Comparison of ENCODE assay signal across 8 cellular contexts in genomic region chr4:13656569-13656988, GRCh38. TPM values are rescaled to one million over a fixed set of nuclear protein-coding genes. Genes with fewer than 3 reads are reported as not detected.
DNase-seq lines count a peak whose midpoint lies in the region; ATAC-seq and TF ChIP-seq lines count a peak whose summit lies in the region.

No MANE protein-coding gene starts in this region.

- DNase-seq in ELR (ENCODE audit: low read depth): peak; percentile 73
- DNase-seq in OCI-LY7 (ENCODE audit: low spot score): peak; percentile 49
- peak; percentile 15 to 37 for DNase-seq in activated T-helper 1 cell treated with anti-CD3 and anti-CD28 coated beads, Interleukin-2, amount 50 U/mL, for 16 hours (ENCODE audit: low read depth in 1 of 2, low spot score in 1 of 2)
- peak; percentile 84 for DNase-seq in fibroblast of pulmonary artery (ENCODE audit: low read depth)

- H3K4me2 ChIP-seq in OCI-LY7 (ENCODE audit: low read length): peak overlapping the region; percentile 53

- H3K36me3 ChIP-seq in OCI-LY7 (ENCODE audit: insufficient read depth, low read length) (no peaks in the 10 kb centered on the region), neuron (ENCODE audit: insufficient read depth, low read length) (no peaks in the 10 kb centered on the region)

- H3K9me3 ChIP-seq in OCI-LY7 (ENCODE audit: low read length) (no peaks in the 10 kb centered on the region), neuron (ENCODE audit: low read length) (no peaks in the 10 kb centered on the region)

- POLR2A ChIA-PET in OCI-LY7 (lab: Charles Lee): interaction anchor here (0.9 kb wide), 1 partner anchor 1345 kb away, joined by 3 read pairs; no protein-coding TSS in a partner anchor

- ATAC-seq in HG03354 (IDR thresholded peaks at IDR 0.05; ENCODE audit: poor library complexity, severe bottlenecking, unreplicated experiment) (peak; percentile 36), HG02852 (IDR thresholded peaks at IDR 0.05; ENCODE audit: unreplicated experiment) (no peak)

- no peaks in the 10 kb centered on the region for H3K9me2 ChIP-seq in OCI-LY7 (ENCODE audit: insufficient read depth, low read length)

- no peaks in the 10 kb centered on the region for H3K9me3 Mint-ChIP-seq in stimulated activated naive CD8-positive, alpha-beta T cell treated with anti-CD3 and anti-CD28 coated beads, Interleukin-15, Interleukin-2, amounts not matched to agents 100 ng/mL and 50 ng/mL, for 24 hours

- TF ChIP-seq CTCF in OCI-LY7 (conservative IDR thresholded peaks at IDR 0.05; ENCODE audit: low read length) (peak; percentile 93), fibroblast of pulmonary artery (IDR thresholded peaks at IDR 0.05; ENCODE audit: low read length, missing control alignments) (peak; percentile 78)

- H3K4me3 ChIP-seq in OCI-LY7 (ENCODE audit: low read depth, low read length, poor library complexity, severe bottlenecking): peak overlapping the region; percentile 54
- H3K4me3 ChIP-seq in fibroblast of pulmonary artery (replicated peaks; ENCODE audit: low read depth, low read length): peak overlapping the region; percentile 41
- H3K4me3 ChIP-seq in neuron (ENCODE audit: low read length): peak overlapping the region; percentile 38

- H3K36me3 Mint-ChIP-seq in stimulated activated naive CD8-positive, alpha-beta T cell treated with anti-CD3 and anti-CD28 coated beads, Interleukin-15, Interleukin-2, amounts not matched to agents 100 ng/mL and 50 ng/mL, for 24 hours (ENCODE audit: low read depth): no peaks in the 10 kb centered on the region

- H4K20me1 ChIP-seq in OCI-LY7 (ENCODE audit: insufficient read depth, low read length): no peaks in the 10 kb centered on the region

- intact Hi-C loops in OCI-LY7 (cut with micrococcal nuclease; ENCODE audit: unreplicated experiment): loop anchor here (5.0 to 10.0 kb wide), 2 partner anchors 256 to 1348 kb away; partner anchors contain the start of gene CPEB2

- H3K27ac Mint-ChIP-seq in stimulated activated naive CD8-positive, alpha-beta T cell treated with anti-CD3 and anti-CD28 coated beads, Interleukin-15, Interleukin-2, amounts not matched to agents 100 ng/mL and 50 ng/mL, for 24 hours: no peak overlapping the region

- no peaks in the 10 kb centered on the region for H3K4me1 ChIP-seq in OCI-LY7 (ENCODE audit: insufficient read depth, low read length, poor library complexity, severe bottlenecking)
- peaks cover 20% of the 10 kb centered on the region for H3K4me1 ChIP-seq in neuron (ENCODE audit: insufficient read depth, low read length)

- H2AFZ ChIP-seq in OCI-LY7 (ENCODE audit: low read length) (peak overlapping the region; percentile 54; the same call in 1 of the 2 replicates), neuron (ENCODE audit: low read depth, low read length) (peak overlapping the region; percentile 62)

- H3K79me2 ChIP-seq in OCI-LY7 (ENCODE audit: insufficient read depth, low read depth, low read length): no peaks in the 10 kb centered on the region

- CTCF ChIA-PET in OCI-LY7 (lab: Charles Lee; ENCODE audit: unreplicated experiment): no interaction called here

- H3K27ac ChIP-seq in OCI-LY7 (ENCODE audit: low read depth, low read length, poor library complexity, severe bottlenecking): no peak overlapping the region

- H3K4me1 Mint-ChIP-seq in stimulated activated naive CD8-positive, alpha-beta T cell treated with anti-CD3 and anti-CD28 coated beads, Interleukin-15, Interleukin-2, amounts not matched to agents 100 ng/mL and 50 ng/mL, for 24 hours (ENCODE audit: low read depth): peaks cover 10% of the 10 kb centered on the region

- peak overlapping the region; percentile 54 for H3K4me3 Mint-ChIP-seq in stimulated activated naive CD8-positive, alpha-beta T cell treated with anti-CD3 and anti-CD28 coated beads, Interleukin-15, Interleukin-2, amounts not matched to agents 100 ng/mL and 50 ng/mL, for 24 hours

- no peaks in the 10 kb centered on the region for H3K27me3 Mint-ChIP-seq in stimulated activated naive CD8-positive, alpha-beta T cell treated with anti-CD3 and anti-CD28 coated beads, Interleukin-15, Interleukin-2, amounts not matched to agents 100 ng/mL and 50 ng/mL, for 24 hours

- H3K27me3 ChIP-seq in neuron (ENCODE audit: insufficient read depth, low read length): no peaks in the 10 kb centered on the region

- no TSS peak for BruUV-seq in OCI-LY7 (replicated peaks; lab: Mats Ljungman, UMichigan)

RNA-seq across cellular contexts. Expression of gene BOD1L1, which starts 29.1 kb away (rescaled TPM):
- total RNA-seq in OCI-LY7 (2014; rRNA removed; shearing (Covaris generic)): 24.0 and 38.8 TPM in 2 replicates
- 49.6 and 55.7 TPM in 2 replicates for total RNA-seq in OCI-LY7 (2022)

Comparison
In these comparisons a context has a peak if more than half of its experiments do, and no peak if none do; other contexts are left out.
1. DNase-seq: peak in every context shown above with its lines; median percentile 84 in fibroblast of pulmonary artery; 73 in ELR; 49 in OCI-LY7; 26 in activated T-helper 1 cell treated with anti-CD3 and anti-CD28 coated beads, Interleukin-2, amount 50 U/mL, for 16 hours.